Comparison of ENCODE assay signal across 8 cellular contexts in genomic region chr3:76024640-76025039, GRCh38.
DNase-seq lines count a peak whose midpoint lies in the region; ATAC-seq and TF ChIP-seq lines count a peak whose summit lies in the region.

No MANE protein-coding gene starts in this region.

- WGBS in mesendoderm (ENCODE audit: extremely low coverage, insufficient coverage, low lambda C conversion rate): no CpG with 5 or more reads among the region's 2 CpGs

- no peak overlapping the region for H3K56ac ChIP-seq in mesendoderm (ENCODE audit: low read length)

- no peak overlapping the region for H4K8ac ChIP-seq in mesendoderm (ENCODE audit: low read depth, low read length)

- no peaks in the 10 kb centered on the region for H3K9me3 ChIP-seq in Loucy (ENCODE audit: insufficient read depth, low read depth, low read length)

- H3K36me3 ChIP-seq in Loucy (ENCODE audit: insufficient read depth, low read length): no peaks in the 10 kb centered on the region
- H3K36me3 ChIP-seq in mesendoderm (ENCODE audit: control insufficient read depth, insufficient read depth, low read length): no peaks in the 10 kb centered on the region

- no peaks in the 10 kb centered on the region for H3K79me2 ChIP-seq in Loucy (ENCODE audit: insufficient read depth, low read length)
- no peaks in the 10 kb centered on the region for H3K79me2 ChIP-seq in mesendoderm (ENCODE audit: control insufficient read depth, insufficient read depth, low read length)

- no peak overlapping the region for H2BK120ac ChIP-seq in mesendoderm (ENCODE audit: low read depth, low read length)

- H3K4me3 Mint-ChIP-seq in brain: no peak overlapping the region

- H3K9ac ChIP-seq in Loucy (ENCODE audit: low read depth, low read length, poor library complexity, severe bottlenecking): no peak overlapping the region
- H3K9ac ChIP-seq in mesendoderm (ENCODE audit: low read length): no peak overlapping the region

- H3K4me3 ChIP-seq in Loucy (ENCODE audit: low read length, poor library complexity, severe bottlenecking): no peak overlapping the region
- no peak overlapping the region for H3K4me3 ChIP-seq in mesendoderm (ENCODE audit: low read length)

- no peak overlapping the region for H4K5ac ChIP-seq in mesendoderm (ENCODE audit: low read length)

- no peaks in the 10 kb centered on the region for H3F3A ChIP-seq in Loucy (ENCODE audit: low read depth)

- H3K27me3 Mint-ChIP-seq in brain: peaks cover 8% of the 10 kb centered on the region

- no peak overlapping the region for H3K27ac ChIP-seq in mesendoderm (ENCODE audit: low read depth, low read length)

- H3K27ac Mint-ChIP-seq in brain: no peak overlapping the region

- H3K4me1 ChIP-seq in Loucy (ENCODE audit: insufficient read depth, low read length, poor library complexity, severe bottlenecking): no peaks in the 10 kb centered on the region
- no peaks in the 10 kb centered on the region for H3K4me1 ChIP-seq in mesendoderm (ENCODE audit: control insufficient read depth, low read depth, low read length)

- H2AFZ ChIP-seq in Loucy (ENCODE audit: low read length): no peak overlapping the region

- H4K20me1 ChIP-seq in Loucy (ENCODE audit: insufficient read depth, low read length, poor library complexity, severe bottlenecking): no peaks in the 10 kb centered on the region

- H2AK5ac ChIP-seq in mesendoderm (ENCODE audit: low read length): no peak overlapping the region

- TF ChIP-seq CTCF in Loucy (conservative IDR thresholded peaks at IDR 0.05; ENCODE audit: low read length) (peak; percentile 47), brain (conservative IDR thresholded peaks at IDR 0.05) (peak; percentile 72 to 77)

- H3K18ac ChIP-seq in mesendoderm (ENCODE audit: low read length): no peak overlapping the region

- no peak overlapping the region for H2BK15ac ChIP-seq in mesendoderm (replicated peaks; ENCODE audit: low read depth)

- H2BK5ac ChIP-seq in mesendoderm (ENCODE audit: low read length): no peak overlapping the region

- H3K79me1 ChIP-seq in mesendoderm (ENCODE audit: low read length): no peaks in the 10 kb centered on the region

- peaks cover 0 to 2% (median 0%) of the 10 kb centered on the region in 5 experiments for H3K9me3 Mint-ChIP-seq in brain

- H3K4me1 Mint-ChIP-seq in brain: no peaks in the 10 kb centered on the region

- H3K4me2 ChIP-seq in Loucy (ENCODE audit: low read depth, low read length, poor library complexity, severe bottlenecking) (no peak overlapping the region), mesendoderm (ENCODE audit: low read length) (no peak overlapping the region)

- no peak overlapping the region for H3K23ac ChIP-seq in mesendoderm (ENCODE audit: low read length)

- DNase-seq in EL (peak; percentile 20), mesendoderm (peak; percentile 50), globus pallidus (ENCODE audit: low spot score) (no peak)
- no peak for DNase-seq in central memory CD4-positive, alpha-beta T cell
- no peak for DNase-seq in activated CD4-positive, alpha-beta T cell treated with anti-CD3 and anti-CD28 coated beads, Interleukin-2, amount 50 U/mL, for 4 hours

- ATAC-seq in GM19397 (IDR thresholded peaks at IDR 0.05; ENCODE audit: unreplicated experiment): no peak

- H3K27me3 ChIP-seq in Loucy (ENCODE audit: insufficient read depth, low read length, poor library complexity, severe bottlenecking) (no peaks in the 10 kb centered on the region), mesendoderm (ENCODE audit: insufficient read depth, low read length, poor library complexity) (no peaks in the 10 kb centered on the region)

- H3K9me2 ChIP-seq in Loucy (replicated peaks; ENCODE audit: low read depth, low read length): no peaks in the 10 kb centered on the region

- no peak overlapping the region for H3K4ac ChIP-seq in mesendoderm (ENCODE audit: low read depth, low read length)

- H3K36me3 Mint-ChIP-seq in brain: no peaks in the 10 kb centered on the region

Comparison
In these comparisons a context has a peak if more than half of its experiments do, and no peak if none do; other contexts are left out.
1. DNase-seq: peak in EL (single experiment) and mesendoderm (single experiment); none in central memory CD4-positive, alpha-beta T cell (single experiment), activated CD4-positive, alpha-beta T cell treated with anti-CD3 and anti-CD28 coated beads, Interleukin-2, amount 50 U/mL, for 4 hours (0 of 2) and globus pallidus (single experiment).